Comparison of ENCODE assay signal across 8 cellular contexts in the genomic region with DNA sequence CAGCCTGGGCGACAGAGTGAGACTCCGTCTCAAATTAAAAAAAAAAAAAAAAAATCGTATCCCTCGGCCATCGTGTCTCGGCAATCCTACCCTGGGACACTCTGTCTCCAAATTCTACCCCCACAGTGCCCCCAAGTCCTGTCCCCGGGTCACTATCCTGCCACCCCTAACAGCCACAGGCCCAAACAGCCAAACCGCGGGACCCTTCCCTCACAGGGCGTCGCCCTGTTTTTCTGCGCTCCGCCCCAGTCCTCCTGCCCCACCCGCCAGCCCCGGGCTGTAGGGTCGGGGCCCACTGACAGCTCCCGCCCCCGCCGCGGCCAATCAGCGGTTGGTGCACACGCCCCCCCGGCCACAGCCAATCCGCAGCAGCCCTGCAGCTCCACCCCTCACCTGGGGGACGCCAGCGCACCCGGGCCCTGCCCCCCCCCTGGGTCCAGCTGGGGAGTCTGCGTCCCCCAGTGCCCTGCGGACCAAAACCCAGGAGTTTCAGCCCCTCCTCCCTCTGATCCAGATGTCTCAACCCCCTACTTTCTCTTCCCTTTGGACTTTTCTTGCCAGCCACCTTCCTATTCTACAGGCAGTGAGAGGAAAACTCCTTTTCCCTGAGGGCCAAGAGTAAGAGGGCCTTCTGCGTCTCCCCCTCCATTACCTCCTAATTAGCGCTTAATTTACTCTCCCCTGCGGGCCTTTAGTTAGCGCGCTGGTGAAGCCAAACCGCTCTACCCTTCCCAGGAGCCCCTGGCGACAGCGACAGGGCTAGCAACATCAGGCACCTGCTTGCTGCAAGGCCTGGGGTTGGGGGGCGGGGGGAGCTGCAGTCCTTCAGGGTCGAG. TPM values are rescaled to one million over a fixed set of nuclear protein-coding genes. Genes with fewer than 3 reads are reported as not detected.
A peak's percentile ranks its signal among the peaks of the same experiment; 100 is the strongest.
DNase-seq lines count a peak whose midpoint lies in the region; ATAC-seq and TF ChIP-seq lines count a peak whose summit lies in the region.

No MANE protein-coding gene starts in this region.

- peaks cover 11% of the 10 kb centered on the region for H3K27me3 Mint-ChIP-seq in endothelial cell (ENCODE audit: unreplicated experiment)

- no peaks in the 10 kb centered on the region for H3K36me3 ChIP-seq in ES-I3 (ENCODE audit: insufficient read depth, low read length)
- H3K36me3 ChIP-seq in mesendoderm (ENCODE audit: control insufficient read depth, insufficient read depth, low read length), result no peaks in the 10 kb centered on the region

- no peak overlapping the region for H3K4ac ChIP-seq in mesendoderm (ENCODE audit: low read depth, low read length)

- no peaks in the 10 kb centered on the region for H3K27me3 ChIP-seq in mesendoderm (ENCODE audit: insufficient read depth, low read length, poor library complexity)

- H3K9ac ChIP-seq in ES-I3 (ENCODE audit: low read depth, low read length) (peak overlapping the region; percentile 42; the same call in 1 of the 2 replicates), mesendoderm (ENCODE audit: low read length) (peak overlapping the region; percentile 49)

- H2BK15ac ChIP-seq in mesendoderm (replicated peaks; ENCODE audit: low read depth), result no peak overlapping the region

- H2AK5ac ChIP-seq in mesendoderm (ENCODE audit: low read length), result no peak overlapping the region

- peaks cover 14% of the 10 kb centered on the region for H3K4me1 Mint-ChIP-seq in endothelial cell (ENCODE audit: unreplicated experiment)

- H3K4me2 ChIP-seq in mesendoderm (ENCODE audit: low read length), result peak overlapping the region; percentile 54

- H4K8ac ChIP-seq in mesendoderm (ENCODE audit: low read depth, low read length), result no peak overlapping the region

- peak; percentile 70 for ATAC-seq in HG02885 (IDR thresholded peaks at IDR 0.05; ENCODE audit: poor library complexity, unreplicated experiment)
- ATAC-seq in GM21737 (IDR thresholded peaks at IDR 0.05; ENCODE audit: unreplicated experiment), result no peak

- TF ChIP-seq CTCF in endothelial cell (IDR thresholded peaks at IDR 0.05; ENCODE audit: unreplicated experiment), result no peak

- no peak overlapping the region for H3K4me3 ChIP-seq in mesendoderm (ENCODE audit: low read length)

- H3K4me1 ChIP-seq in ES-I3 (ENCODE audit: insufficient read depth, low read length) (peaks cover 5% of the 10 kb centered on the region), mesendoderm (ENCODE audit: control insufficient read depth, low read depth, low read length) (no peaks in the 10 kb centered on the region)

- no peak overlapping the region for H2BK5ac ChIP-seq in mesendoderm (ENCODE audit: low read length)

- no peaks in the 10 kb centered on the region for H3K9me3 ChIP-seq in ES-I3 (ENCODE audit: control insufficient read depth, insufficient read depth, low read length)

- no peaks in the 10 kb centered on the region for H3K79me2 ChIP-seq in mesendoderm (ENCODE audit: control insufficient read depth, insufficient read depth, low read length)

- WGBS in mesendoderm (ENCODE audit: extremely low coverage, insufficient coverage, low lambda C conversion rate), result no CpG with 5 or more reads among the region's 39 CpGs

- peaks cover 9% of the 10 kb centered on the region for H3K36me3 Mint-ChIP-seq in endothelial cell (ENCODE audit: low read depth, unreplicated experiment)

- no peak overlapping the region for H2BK120ac ChIP-seq in mesendoderm (ENCODE audit: low read depth, low read length)

- no peak overlapping the region for H3K23ac ChIP-seq in mesendoderm (ENCODE audit: low read length)

- peak overlapping the region; percentile 76 for H3K4me3 Mint-ChIP-seq in endothelial cell (ENCODE audit: unreplicated experiment)

- H3K9me3 Mint-ChIP-seq in endothelial cell (ENCODE audit: unreplicated experiment), result no peaks in the 10 kb centered on the region

- no peaks in the 10 kb centered on the region for H3K79me1 ChIP-seq in mesendoderm (ENCODE audit: low read length)

- H3K18ac ChIP-seq in mesendoderm (ENCODE audit: low read length), result no peak overlapping the region

- no peak overlapping the region for H3K27ac Mint-ChIP-seq in endothelial cell (ENCODE audit: unreplicated experiment)

- H3K56ac ChIP-seq in mesendoderm (ENCODE audit: low read length), result peak overlapping the region; percentile 60

- peak overlapping the region; percentile 52 for H3K27ac ChIP-seq in mesendoderm (ENCODE audit: low read depth, low read length)

- no peak overlapping the region for H4K5ac ChIP-seq in mesendoderm (ENCODE audit: low read length)

- DNase-seq in NCI-H526 (lab: John Stamatoyannopoulos, UW) (peak; percentile 76 to 93), endothelial cell (ENCODE audit: low spot score) (peak; percentile 52), mesendoderm (peak; percentile 96)
- DNase-seq in activated CD8-positive, alpha-beta memory T cell treated with anti-CD3 and anti-CD28 coated beads, Interleukin-2, amount 50 U/mL, for 24 hours (ENCODE audit: extremely low read depth), result peak; percentile 20
- peak; percentile 12 to 32 for DNase-seq in stimulated activated CD8-positive, alpha-beta memory T cell treated with anti-CD3 and anti-CD28 coated beads, Interleukin-7, amount 100 ng/mL, for 1 hour (ENCODE audit: low read depth in 2 of 2)

RNA-seq across cellular contexts. Expression of a gene that starts 1.5 kb away (rescaled TPM):
- 35.0 TPM for total RNA-seq in endothelial cell (ENCODE audit: unreplicated experiment)
- 9.1 TPM for polyA plus RNA-seq in mesendoderm (2013, experiment 1 of 2)
- 10.4 TPM for polyA plus RNA-seq in mesendoderm (2013, experiment 2 of 2)

RNA-seq across cellular contexts. Expression of a gene that starts 24.0 kb away (rescaled TPM):
- total RNA-seq in endothelial cell (ENCODE audit: unreplicated experiment), result 65.6 TPM
- polyA plus RNA-seq in mesendoderm (2013, experiment 1 of 2), result 1.5 TPM
- polyA plus RNA-seq in mesendoderm (2013, experiment 2 of 2), result 1.2 TPM

RNA-seq across cellular contexts. Expression of a gene that starts 56.1 kb away (rescaled TPM):
- 14.1 TPM for total RNA-seq in endothelial cell (ENCODE audit: unreplicated experiment)
- polyA plus RNA-seq in mesendoderm (2013, experiment 1 of 2), result 4.9 TPM
- polyA plus RNA-seq in mesendoderm (2013, experiment 2 of 2), result 4.6 TPM

RNA-seq across cellular contexts. Expression of a gene that starts 57.0 kb away (rescaled TPM):
- total RNA-seq in endothelial cell (ENCODE audit: unreplicated experiment), result not detected
- polyA plus RNA-seq in mesendoderm (2013, experiment 1 of 2), result 0.46 TPM
- polyA plus RNA-seq in mesendoderm (2013, experiment 2 of 2), result 0.48 TPM

RNA-seq across cellular contexts. Expression of a gene that starts 59.9 kb away (rescaled TPM):
- 5.7 TPM for total RNA-seq in endothelial cell (ENCODE audit: unreplicated experiment)
- 3.4 TPM for polyA plus RNA-seq in mesendoderm (2013, experiment 1 of 2)
- polyA plus RNA-seq in mesendoderm (2013, experiment 2 of 2), result 3.4 TPM

Comparison
In these comparisons a context has a peak if more than half of its experiments do, and no peak if none do; other contexts are left out.
1. DNase-seq: peak in every context shown above with its lines; median percentile 96 in mesendoderm; 84 in NCI-H526; 52 in endothelial cell; 22 in stimulated activated CD8-positive, alpha-beta memory T cell treated with anti-CD3 and anti-CD28 coated beads, Interleukin-7, amount 100 ng/mL, for 1 hour; 20 in activated CD8-positive, alpha-beta memory T cell treated with anti-CD3 and anti-CD28 coated beads, Interleukin-2, amount 50 U/mL, for 24 hours.